Comparison of ENCODE assay signal across 24 cellular contexts in genomic region chr4:3470244-3471097, GRCh38. TPM values are rescaled to one million over a fixed set of nuclear protein-coding genes. Genes with fewer than 3 reads are reported as not detected.
DNase-seq lines count a peak whose midpoint lies in the region; ATAC-seq and TF ChIP-seq lines count a peak whose summit lies in the region.
"Had no signal": no experiment of that assay in that cellular context is flagged by ENCODE, and none has a peak within 500 bp of the region (broad histone marks: within the 10 kb centered on the region; RNA-seq: fewer than 3 reads in every experiment).

No MANE protein-coding gene starts in this region.

- intact Hi-C loops in right cardiac atrium (cut with DNase I): no loop called here

- CTCF ChIA-PET in AG04450 (lab: Charles Lee): interaction anchor here (0.5 to 2.9 kb wide), 2 partner anchors 10 to 109 kb away, joined by 4 to 25 read pairs; no protein-coding TSS in a partner anchor

- no peak overlapping the region for H3K4me3 ChIP-seq in AG04450 (ENCODE audit: low read depth, low read length)
- H3K4me3 ChIP-seq in LNCaP clone FGC (ENCODE audit: low read depth, low read length): no peak overlapping the region
- H3K4me3 ChIP-seq in cardiac fibroblast (replicated peaks in 1 of 2; ENCODE audit: low read depth in 2 of 2, low read length in 2 of 2): no peak overlapping the region
- no peak overlapping the region for H3K4me3 ChIP-seq in right cardiac atrium (ENCODE audit: low read length)
- H3K4me3 ChIP-seq: esophagus muscularis mucosa, GM12878, prostate gland, vagina had no signal

- no peak overlapping the region for H3K27ac ChIP-seq in AG04450 (ENCODE audit: low read depth, low read length)
- peak overlapping the region; percentile 4 for H3K27ac ChIP-seq in right cardiac atrium (ENCODE audit: low read length)
- H3K27ac ChIP-seq: esophagus muscularis mucosa, HL-60, prostate gland, vagina had no signal

- POLR2A ChIA-PET in AG04450 (lab: Yijun Ruan, JAX): no interaction called here

- TF ChIP-seq CTCF in AG04450 (IDR thresholded peaks at IDR 0.05; ENCODE audit: low read depth, low read length): no peak
- TF ChIP-seq CTCF in LNCaP clone FGC (IDR thresholded peaks at IDR 0.05; ENCODE audit: control insufficient read depth, extremely low read depth, insufficient read depth): no peak
- no peak for TF ChIP-seq CTCF in cardiac fibroblast (IDR thresholded peaks at IDR 0.05; ENCODE audit: low read depth, low read length)
- no peak for TF ChIP-seq CTCF in GM10266 (IDR thresholded peaks at IDR 0.05; ENCODE audit: control insufficient read depth, insufficient read depth, low read depth, missing control alignments)

- H3K27me3 ChIP-seq in AG04450 (ENCODE audit: control insufficient read depth, insufficient read depth, low read length): peaks cover 21% of the 10 kb centered on the region
- H3K27me3 ChIP-seq in right cardiac atrium (ENCODE audit: control insufficient read depth, insufficient read depth): no peaks in the 10 kb centered on the region
- H3K27me3 ChIP-seq: vagina had no signal

- H3K4me1 ChIP-seq in right cardiac atrium (ENCODE audit: control insufficient read depth, insufficient read depth, low read length): no peaks in the 10 kb centered on the region
- H3K4me1 ChIP-seq: prostate gland had no signal

- in situ Hi-C loops in G401 (cut with HindIII; ENCODE audit: low sequenced_read_pairs): no loop called here

- H3K9me3 ChIP-seq in AG04450 (ENCODE audit: control insufficient read depth, insufficient read depth, low read length): peaks cover 14% of the 10 kb centered on the region
- H3K9me3 ChIP-seq in right cardiac atrium (ENCODE audit: control insufficient read depth, low read length): no peaks in the 10 kb centered on the region
- H3K9me3 ChIP-seq: esophagus muscularis mucosa, prostate gland, vagina had no signal

- peak; percentile 37 for DNase-seq in AG04450 (ENCODE audit: low read depth, low spot score)
- peak; percentile 79 for DNase-seq in LNCaP clone FGC (ENCODE audit: low read depth)
- DNase-seq in cardiac fibroblast (ENCODE audit: low read depth in 2 of 2): peak; percentile 20 to 24
- peak; percentile 6 to 34 (median 24) for DNase-seq in right cardiac atrium
- no peak for DNase-seq in GM10266 (ENCODE audit: extremely low spot score)
- no peak for DNase-seq in G401 (ENCODE audit: low spot score)
- DNase-seq in HCEC 1CT: no peak
- DNase-seq: ACHN; activated effector memory CD4-positive, alpha-beta T cell treated with Interleukin-2 at 50 U/mL for 16 hours; anterior cingulate cortex; CD4-positive, alpha-beta memory T cell; naive thymus-derived CD4-positive, alpha-beta T cell; NCI-H1930; NCI-H82; RPMI8226; stimulated activated CD4-positive, alpha-beta T cell treated with anti-CD3 and anti-CD28 coated beads, Interleukin-15, amount 100 ng/mL, for 24 hours; T-cell had no signal

- 60% methylated on average over 25 of the region's 25 CpGs for WGBS in right cardiac atrium

- ATAC-seq in right cardiac atrium (no peak), GM21723 (IDR thresholded peaks at IDR 0.05; ENCODE audit: unreplicated experiment) (no peak)
- ATAC-seq: GM12878; naive thymus-derived CD4-positive, alpha-beta T cell; T-cell had no signal

RNA-seq across cellular contexts. Expression of gene DOK7, which starts 7.4 kb away (rescaled TPM):
- polyA plus RNA-seq in AG04450 (2011; rRNA removed) (not detected in 2 replicates), right cardiac atrium (36.3 TPM)
- polyA minus RNA-seq in AG04450 (2011; rRNA and poly(A)+ RNA removed): not detected in 2 replicates
- total RNA-seq in right cardiac atrium: 10 to 100 TPM; 28.9 to 40.0 (median 34.5) TPM
- total RNA-seq in G401 (2014; rRNA removed; shearing (Covaris generic)): 2.8 TPM in 1 of 2 replicates, not detected in the other
- total RNA-seq: activated CD8-positive, alpha-beta memory T cell treated with anti-CD3 and anti-CD28 coated beads for 36 hours; CD4-positive, alpha-beta memory T cell; naive thymus-derived CD4-positive, alpha-beta T cell had no signal
- polyA plus RNA-seq: naive thymus-derived CD4-positive, alpha-beta T cell had no signal

RNA-seq across cellular contexts. Expression of gene HGFAC, which starts 28.7 kb away (rescaled TPM):
- polyA plus RNA-seq in AG04450 (2011; rRNA removed) (0.05 TPM in 1 of 2 replicates, not detected in the other), right cardiac atrium (0.14 TPM)
- polyA minus RNA-seq in AG04450 (2011; rRNA and poly(A)+ RNA removed): not detected in 2 replicates
- total RNA-seq in right cardiac atrium: under 1 TPM in 3 of 4 donors, not detected in 1; 0.31 to 0.62 (median 0.31) TPM
- not detected in 2 replicates for total RNA-seq in G401 (2014; rRNA removed; shearing (Covaris generic))
- total RNA-seq: activated CD8-positive, alpha-beta memory T cell treated with anti-CD3 and anti-CD28 coated beads for 36 hours; vagina had no signal
- polyA plus RNA-seq: CD4-positive, alpha-beta memory T cell; GM12878; naive thymus-derived CD4-positive, alpha-beta T cell had no signal

Comparison
In these comparisons a context has a peak if more than half of its experiments do, and no peak if none do; other contexts are left out.
1. DNase-seq: peak in AG04450 (single experiment), LNCaP clone FGC (single experiment), cardiac fibroblast (2 of 2) and right cardiac atrium (3 of 3); none in GM10266 (single experiment), G401 (single experiment) and HCEC 1CT (single experiment).